In genomic region chr12:109771746-109772621, GRCh38 we compare ENCODE assay signal across 13 cellular contexts. TPM values are rescaled to one million over a fixed set of nuclear protein-coding genes. Genes with fewer than 3 reads are reported as not detected.
DNase-seq lines count a peak whose midpoint lies in the region; ATAC-seq and TF ChIP-seq lines count a peak whose summit lies in the region.
"Had no signal": no experiment of that assay in that cellular context is flagged by ENCODE, and none has a peak within 500 bp of the region (broad histone marks: within the 10 kb centered on the region; RNA-seq: fewer than 3 reads in every experiment).

No MANE protein-coding gene starts in this region.

- H3K36me3 ChIP-seq in endodermal cell (ENCODE audit: control insufficient read depth, insufficient read depth, low read length) (peaks cover 5% of the 10 kb centered on the region), sigmoid colon (no peaks in the 10 kb centered on the region)
- H3K36me3 ChIP-seq: colonic mucosa had no signal

- peak overlapping the region; percentile 30 for H3K27ac Mint-ChIP-seq in endodermal cell
- H3K27ac Mint-ChIP-seq: activated naive CD4-positive, alpha-beta T cell treated with anti-CD3 and anti-CD28 coated beads, Interleukin-2, amount 50 U/mL, for 72 hours; mesothelial cell of epicardium had no signal

- peak; percentile 63 for TF ChIP-seq CTCF in endodermal cell (conservative IDR thresholded peaks at IDR 0.05)
- no peak for TF ChIP-seq CTCF in sigmoid colon (IDR thresholded peaks at IDR 0.05)

- H3K4me1 ChIP-seq in endodermal cell (ENCODE audit: control insufficient read depth, insufficient read depth, low read length): no peaks in the 10 kb centered on the region
- peaks cover 0 to 18% (median 11%) of the 10 kb centered on the region in 4 donors for H3K4me1 ChIP-seq in sigmoid colon
- H3K4me1 ChIP-seq: colonic mucosa had no signal

- H3K27ac ChIP-seq in endodermal cell (ENCODE audit: low read depth, low read length): no peak overlapping the region
- no peak overlapping the region for H3K27ac ChIP-seq in sigmoid colon
- H3K27ac ChIP-seq: colonic mucosa had no signal

- no peak for ATAC-seq in GM21526 (IDR thresholded peaks at IDR 0.05; ENCODE audit: low FRiP score, unreplicated experiment)
- ATAC-seq: activated naive CD4-positive, alpha-beta T cell treated with anti-CD3 and anti-CD28 coated beads, Interleukin-2, amount 50 U/mL, for 72 hours had no signal

- no peak for TF ChIP-seq POLR2A in sigmoid colon (IDR thresholded peaks at IDR 0.05)

- DNase-seq in activated effector memory CD4-positive, alpha-beta T cell treated with anti-CD3 and anti-CD28 coated beads, Interleukin-2, amount 50 U/mL, for 16 hours: peak; percentile 50
- DNase-seq in activated effector memory CD4-positive, alpha-beta T cell treated with Interleukin-2 at 50 U/mL for 16 hours: no peak
- peak; percentile 24 for DNase-seq in NCI-H69 (lab: John Stamatoyannopoulos, UW)
- DNase-seq in endodermal cell: peak; percentile 68
- DNase-seq in sigmoid colon: peak; percentile 56
- DNase-seq in NCI-H524 (lab: John Stamatoyannopoulos, UW): no peak
- no peak for DNase-seq in EL
- DNase-seq: activated CD4-positive, alpha-beta T cell treated with anti-CD3 and anti-CD28 coated beads for 48 hours; colonic mucosa; NCI-H2107 had no signal

- H3K27me3 ChIP-seq in endodermal cell (ENCODE audit: control insufficient read depth, insufficient read depth, low read length, poor library complexity, severe bottlenecking) (no peaks in the 10 kb centered on the region), sigmoid colon (no peaks in the 10 kb centered on the region)
- H3K27me3 ChIP-seq: colonic mucosa had no signal

- peaks cover 9% of the 10 kb centered on the region for H3K4me1 Mint-ChIP-seq in endodermal cell
- H3K4me1 Mint-ChIP-seq: mesothelial cell of epicardium had no signal

- no peaks in the 10 kb centered on the region for H3K9me3 Mint-ChIP-seq in endodermal cell
- H3K9me3 Mint-ChIP-seq: activated naive CD4-positive, alpha-beta T cell treated with anti-CD3 and anti-CD28 coated beads, Interleukin-2, amount 50 U/mL, for 72 hours; mesothelial cell of epicardium had no signal

- no peak overlapping the region for H3K4me3 Mint-ChIP-seq in endodermal cell
- H3K4me3 Mint-ChIP-seq: mesothelial cell of epicardium had no signal

- H3K36me3 Mint-ChIP-seq in endodermal cell (ENCODE audit: low read depth): peaks cover 11% of the 10 kb centered on the region
- H3K36me3 Mint-ChIP-seq: activated naive CD4-positive, alpha-beta T cell treated with anti-CD3 and anti-CD28 coated beads, Interleukin-2, amount 50 U/mL, for 72 hours; mesothelial cell of epicardium had no signal

- TF ChIP-seq EP300 in sigmoid colon (IDR thresholded peaks at IDR 0.05): no peak

- WGBS in endodermal cell (ENCODE audit: insufficient coverage in 1 of 2, insufficient read length in 1 of 2), 2 experiments: 92 to 94% methylated on average over 10 to 17 of the region's 17 CpGs
- 87 to 91% methylated on average over 17 of the region's 17 CpGs for WGBS in sigmoid colon, 2 donors

- H3K9ac ChIP-seq in endodermal cell (ENCODE audit: extremely low read depth, low read length, poor library complexity, severe bottlenecking): no peak overlapping the region

- H3K27me3 Mint-ChIP-seq in endodermal cell (ENCODE audit: insufficient read depth): no peaks in the 10 kb centered on the region

- intact Hi-C loops in sigmoid colon (cut with DNase I): loop anchor here (5.0 kb wide), 1 partner anchor 60 kb away; the partner anchor contains the start of gene FAM222A

- H3K4me3 ChIP-seq in endodermal cell (ENCODE audit: low read length): no peak overlapping the region
- no peak overlapping the region for H3K4me3 ChIP-seq in sigmoid colon
- H3K4me3 ChIP-seq: colonic mucosa had no signal

- H3K9me3 ChIP-seq in endodermal cell (ENCODE audit: control insufficient read depth, low read length): no peaks in the 10 kb centered on the region
- no peaks in the 10 kb centered on the region for H3K9me3 ChIP-seq in sigmoid colon
- H3K9me3 ChIP-seq: colonic mucosa had no signal

RNA-seq across cellular contexts. Expression of gene FAM222A, which starts 58.4 kb away (rescaled TPM):
- total RNA-seq in endodermal cell: 10 to 100 TPM; 21.6 to 24.4 TPM
- 8.7 TPM for polyA plus RNA-seq in endodermal cell (2013, experiment 1 of 2)
- polyA plus RNA-seq in endodermal cell (2013, experiment 2 of 2): 8.7 TPM
- 1 to 10 TPM; 1.1 to 3.3 (median 1.7) TPM for total RNA-seq in sigmoid colon
- polyA plus RNA-seq in sigmoid colon: 1 to 10 TPM; 1.2 to 2.2 (median 2.1) TPM

Comparison
In these comparisons a context has a peak if more than half of its experiments do, and no peak if none do; other contexts are left out.
1. DNase-seq: peak in activated effector memory CD4-positive, alpha-beta T cell treated with anti-CD3 and anti-CD28 coated beads, Interleukin-2, amount 50 U/mL, for 16 hours (single experiment), NCI-H69 (single experiment), endodermal cell (single experiment) and sigmoid colon (single experiment); none in activated effector memory CD4-positive, alpha-beta T cell treated with Interleukin-2 at 50 U/mL for 16 hours (single experiment), NCI-H524 (0 of 2) and EL (single experiment).
2. RNA of gene FAM222A, which starts 58.4 kb away (total RNA-seq): 21.6 to 24.4 TPM in endodermal cell; 1.1 to 3.3 TPM in sigmoid colon; every median in the first group is over 4 times any median in the second.